ENCODE assay signal across 12 cellular contexts in genomic region chr4:6926081-6926480, GRCh38. TPM values are rescaled to one million over a fixed set of nuclear protein-coding genes. Genes with fewer than 3 reads are reported as not detected.
DNase-seq lines count a peak whose midpoint lies in the region; ATAC-seq and TF ChIP-seq lines count a peak whose summit lies in the region.
"Had no signal": no experiment of that assay in that cellular context is flagged by ENCODE, and none has a peak within 500 bp of the region (broad histone marks: within the 10 kb centered on the region; RNA-seq: fewer than 3 reads in every experiment).

No MANE protein-coding gene starts in this region.

- peak overlapping the region; percentile 17; the same call in 1 of the 2 replicates for H3K4me3 ChIP-seq in BLaER1
- H3K4me3 ChIP-seq in adrenal gland: no peak overlapping the region
- H3K4me3 ChIP-seq: ovary had no signal

- peak overlapping the region; percentile 78 for H3K4me2 ChIP-seq in BLaER1

- H3K9me3 ChIP-seq in BLaER1: no peaks in the 10 kb centered on the region
- no peaks in the 10 kb centered on the region for H3K9me3 ChIP-seq in adrenal gland (replicated peaks in 1 of 3)
- H3K9me3 ChIP-seq: ovary had no signal

- H3K9ac ChIP-seq in BLaER1: peak overlapping the region; percentile 36; the same call in 1 of the 2 replicates

- peaks cover 100% of the 10 kb centered on the region for H4K20me1 ChIP-seq in BLaER1

- H3K36me3 ChIP-seq in BLaER1 (peaks cover 72% of the 10 kb centered on the region), adrenal gland (replicated peaks in 1 of 2) (peaks cover 0 to 17% of the 10 kb centered on the region in 2 donors)
- H3K36me3 ChIP-seq: ovary had no signal

- H3K27ac ChIP-seq in BLaER1 (peak overlapping the region; percentile 78), adrenal gland (peak overlapping the region; percentile 51 to 92 (median 81))
- H3K27ac ChIP-seq: VCaP had no signal

- no peak for ATAC-seq in HG03521 (IDR thresholded peaks at IDR 0.05; ENCODE audit: unreplicated experiment)

- 78 to 86% (median 84%) methylated on average over 19 of the region's 19 CpGs for WGBS in adrenal gland, 4 donors

- no peak for TF ChIP-seq POLR2A in adrenal gland (IDR thresholded peaks at IDR 0.05)

- H3K4me1 ChIP-seq in BLaER1: peaks cover 99% of the 10 kb centered on the region
- peaks cover 15 to 73% of the 10 kb centered on the region in 2 donors for H3K4me1 ChIP-seq in adrenal gland (replicated peaks in 1 of 2)

- intact Hi-C loops in adrenal gland (cut with DNase I): no loop called here

- no peak for TF ChIP-seq CTCF in adrenal gland (IDR thresholded peaks at IDR 0.05)

- DNase-seq in MV-4-11 (lab: John Stamatoyannopoulos, UW) (peak; percentile 96), adrenal gland (peak in 1 of 7 donors; percentile 48), medulla oblongata (ENCODE audit: extremely low spot score) (peak; percentile 60), kidney tubule cell (ENCODE audit: low spot score) (no peak), cerebellar nuclear complex (lab: John Stamatoyannopoulos, UW) (no peak), NCI-H1105 (lab: John Stamatoyannopoulos, UW) (no peak)
- DNase-seq: NCI-H146, ovary, trophoblast cell had no signal

- H3K27me3 ChIP-seq in BLaER1 (no peaks in the 10 kb centered on the region), adrenal gland (no peaks in the 10 kb centered on the region)
- H3K27me3 ChIP-seq: ovary had no signal

RNA-seq across cellular contexts. Expression of gene TBC1D14, which starts 16.5 kb away (rescaled TPM):
- total RNA-seq in adrenal gland: 100 to 1,000 TPM in 1 of 8 donors, 10 to 100 TPM in 7; 74.9 to 110 (median 84.3) TPM
- polyA plus RNA-seq in adrenal gland: 10 to 100 TPM; 24.9 to 54.0 (median 28.2) TPM

Comparison
In these comparisons a context has a peak if more than half of its experiments do, and no peak if none do; other contexts are left out.
1. DNase-seq: peak in MV-4-11 (single experiment) and medulla oblongata (single experiment); none in kidney tubule cell (single experiment), cerebellar nuclear complex (0 of 2) and NCI-H1105 (single experiment).